8 cellular contexts compared by ENCODE assay signal in genomic region chr1:35931424-35932157, GRCh38. TPM values are rescaled to one million over a fixed set of nuclear protein-coding genes. Genes with fewer than 3 reads are reported as not detected.
DNase-seq lines count a peak whose midpoint lies in the region; ATAC-seq and TF ChIP-seq lines count a peak whose summit lies in the region.

No MANE protein-coding gene starts in this region.

- no peaks in the 10 kb centered on the region for H3K27me3 Mint-ChIP-seq in activated CD4-positive, alpha-beta T cell treated with anti-CD3 and anti-CD28 coated beads, Interleukin-2, amount 10 ng/mL, durations not matched to agents 24 days and 14 days

- no peaks in the 10 kb centered on the region for H3K9me2 ChIP-seq in OCI-LY7 (ENCODE audit: insufficient read depth, low read length)

- WGBS in mesenchymal stem cell = under 1% methylated on average over 30 of the region's 30 CpGs

- H3K4me1 ChIP-seq in OCI-LY7 (ENCODE audit: insufficient read depth, low read length, poor library complexity, severe bottlenecking) (peaks cover 46% of the 10 kb centered on the region), mesenchymal stem cell (ENCODE audit: control insufficient read depth, insufficient read depth, low read depth, low read length) (peaks cover 5% of the 10 kb centered on the region)

- H3K4me2 ChIP-seq in OCI-LY7 (ENCODE audit: low read length) (peak overlapping the region; percentile 88), mesenchymal stem cell (ENCODE audit: low read length, poor library complexity, severe bottlenecking) (peak overlapping the region; percentile 93)

- H3K14ac ChIP-seq in mesenchymal stem cell (ENCODE audit: low read length in 2 of 2) = peak overlapping the region; percentile 4 to 30

- TF ChIP-seq CTCF in OCI-LY7 (conservative IDR thresholded peaks at IDR 0.05; ENCODE audit: low read length) (no peak), dorsolateral prefrontal cortex (IDR thresholded peaks at IDR 0.05 in 54 of 56, conservative IDR thresholded peaks at IDR 0.05 in 2 of 56; ENCODE audit: low read depth in 1 of 56, partially characterized antibody in 56 of 56) (peak in 1 of 56 donors; percentile 2)

- H3K9ac ChIP-seq in mesenchymal stem cell (ENCODE audit: low read length) = peak overlapping the region; percentile 97

- peak overlapping the region; percentile 99 for H4K8ac ChIP-seq in mesenchymal stem cell (ENCODE audit: low read length)

- BruUV-seq in OCI-LY7 (replicated peaks; lab: Mats Ljungman, UMichigan) = no TSS peak

- POLR2A ChIA-PET in OCI-LY7 (lab: Charles Lee) = interaction anchor here (0.7 to 1.2 kb wide), 5 partner anchors 11 to 292 kb away, joined by 3 to 9 read pairs (median 4); partner anchors contain the start of gene THRAP3

- H3K36me3 ChIP-seq in OCI-LY7 (ENCODE audit: insufficient read depth, low read length) (no peaks in the 10 kb centered on the region), mesenchymal stem cell (ENCODE audit: control insufficient read depth in 1 of 2, insufficient read depth in 2 of 2, low read depth in 1 of 2, low read length in 2 of 2) (no peaks in the 10 kb centered on the region)

- H3K9me3 ChIP-seq in OCI-LY7 (ENCODE audit: low read length) = no peaks in the 10 kb centered on the region
- H3K9me3 ChIP-seq in mesenchymal stem cell (ENCODE audit: control insufficient read depth, low read length) = no peaks in the 10 kb centered on the region

- H2BK12ac ChIP-seq in mesenchymal stem cell (ENCODE audit: low read length in 2 of 2) = peak overlapping the region in 1 of 2 experiments; percentile 89

- H3K79me1 ChIP-seq in mesenchymal stem cell (replicated peaks; ENCODE audit: low read length, poor library complexity, severe bottlenecking) = peaks cover 4% of the 10 kb centered on the region

- H3K27me3 ChIP-seq in dorsolateral prefrontal cortex (no peaks in the 10 kb centered on the region), mesenchymal stem cell (ENCODE audit: control insufficient read depth in 1 of 2, insufficient read depth in 1 of 2, low read length in 2 of 2) (no peaks in the 10 kb centered on the region)

- H2BK120ac ChIP-seq in mesenchymal stem cell (ENCODE audit: low read depth, low read length) = peak overlapping the region; percentile 96

- no peak overlapping the region for H2AK5ac ChIP-seq in mesenchymal stem cell (ENCODE audit: low read length, severe bottlenecking)

- H3K23ac ChIP-seq in mesenchymal stem cell (ENCODE audit: low read length in 2 of 2) = peak overlapping the region in 1 of 2 experiments; percentile 99

- H3K4me3 Mint-ChIP-seq in activated CD4-positive, alpha-beta T cell treated with anti-CD3 and anti-CD28 coated beads, Interleukin-2, amount 10 ng/mL, durations not matched to agents 24 days and 14 days = peak overlapping the region; percentile 94

- peaks cover 5% of the 10 kb centered on the region; the same call in 1 of the 2 replicates for H4K20me1 ChIP-seq in OCI-LY7 (ENCODE audit: insufficient read depth, low read length)

- peak; percentile 42 for ATAC-seq in HG02943 (IDR thresholded peaks at IDR 0.05; ENCODE audit: low read depth, unreplicated experiment)

- H2BK15ac ChIP-seq in mesenchymal stem cell (ENCODE audit: low read depth, poor library complexity, severe bottlenecking) = peak overlapping the region; percentile 23

- H2AFZ ChIP-seq in OCI-LY7 (ENCODE audit: low read length) (peak overlapping the region; percentile 71), mesenchymal stem cell (ENCODE audit: low read depth, low read length) (peak overlapping the region; percentile 66)

- intact Hi-C loops in activated CD4-positive, alpha-beta T cell treated with anti-CD3 and anti-CD28 coated beads, Interleukin-2, amount 10 ng/mL, durations not matched to agents 24 days and 14 days (cut with micrococcal nuclease) = loop anchor here (1.0 to 2.0 kb wide), 5 partner anchors 11 to 218 kb away; partner anchors contain the start of genes ADPRS, AGO1 and TRAPPC3
- intact Hi-C loops in OCI-LY7 (cut with micrococcal nuclease; ENCODE audit: unreplicated experiment) = loop anchor here (2.0 to 10.0 kb wide), 2 partner anchors 157 to 453 kb away; partner anchors contain the start of genes ADPRS and STK40
- intact Hi-C loops in dorsolateral prefrontal cortex (cut with DNase I) = loop anchor here (2.0 to 10.0 kb wide), 4 partner anchors 49 to 156 kb away; partner anchors contain the start of genes ADPRS (in 2 of the 2), AGO1 (in 2 of the 2) and TEKT2 (in 1 of the 2)

- peak overlapping the region; percentile 92 for H4K91ac ChIP-seq in mesenchymal stem cell (ENCODE audit: low read length)

- H3K18ac ChIP-seq in mesenchymal stem cell (ENCODE audit: low read depth in 1 of 2, low read length in 2 of 2) = peak overlapping the region; percentile 70 to 99

- H3K4ac ChIP-seq in mesenchymal stem cell (ENCODE audit: low read depth in 1 of 2, low read length in 2 of 2) = peak overlapping the region; percentile 91 to 96

- no peak overlapping the region for H2BK5ac ChIP-seq in mesenchymal stem cell (ENCODE audit: low read depth, low read length, poor library complexity, severe bottlenecking)

- H3K79me2 ChIP-seq in OCI-LY7 (ENCODE audit: insufficient read depth, low read depth, low read length) = peaks cover 59% of the 10 kb centered on the region

- H3K27ac Mint-ChIP-seq in activated CD4-positive, alpha-beta T cell treated with anti-CD3 and anti-CD28 coated beads, Interleukin-2, amount 10 ng/mL, durations not matched to agents 24 days and 14 days = peak overlapping the region; percentile 94

- no peaks in the 10 kb centered on the region for H3K9me3 Mint-ChIP-seq in activated CD4-positive, alpha-beta T cell treated with anti-CD3 and anti-CD28 coated beads, Interleukin-2, amount 10 ng/mL, durations not matched to agents 24 days and 14 days

- H3K27ac ChIP-seq in OCI-LY7 (ENCODE audit: low read depth, low read length, poor library complexity, severe bottlenecking) = peak overlapping the region; percentile 83
- peak overlapping the region in 58 of 59 donors; percentile 71 to 99 (median 96) for H3K27ac ChIP-seq in dorsolateral prefrontal cortex
- H3K27ac ChIP-seq in mesenchymal stem cell (ENCODE audit: low read length, poor library complexity, severe bottlenecking) = no peak overlapping the region

- H3K36me3 Mint-ChIP-seq in activated CD4-positive, alpha-beta T cell treated with anti-CD3 and anti-CD28 coated beads, Interleukin-2, amount 10 ng/mL, durations not matched to agents 24 days and 14 days (ENCODE audit: low read depth) = peaks cover 2% of the 10 kb centered on the region

- H3K4me1 Mint-ChIP-seq in activated CD4-positive, alpha-beta T cell treated with anti-CD3 and anti-CD28 coated beads, Interleukin-2, amount 10 ng/mL, durations not matched to agents 24 days and 14 days = peaks cover 22% of the 10 kb centered on the region

- DNase-seq in activated CD4-positive, alpha-beta T cell treated with anti-CD3 and anti-CD28 coated beads, Interleukin-2, amount 10 ng/mL, durations not matched to agents 24 days and 14 days = no peak
- DNase-seq in activated CD4-positive, alpha-beta T cell treated with anti-CD3 and anti-CD28 coated beads for 48 hours = no peak
- no peak for DNase-seq in OCI-LY7 (ENCODE audit: low spot score)
- DNase-seq in dorsolateral prefrontal cortex = peak in 2 of 10 donors; percentile 17 to 34
- peak; percentile 37 for DNase-seq in mesenchymal stem cell
- no peak for DNase-seq in NCI-H2171 (lab: John Stamatoyannopoulos, UW)
- DNase-seq in NOMO-1 treated with dmso at 0.1 percent for 144 hours (lab: John Stamatoyannopoulos, UW; ENCODE audit: unreplicated experiment) = no peak

- H3K4me3 ChIP-seq in OCI-LY7 (ENCODE audit: low read depth, low read length, poor library complexity, severe bottlenecking) (peak overlapping the region; percentile 93), dorsolateral prefrontal cortex (peak overlapping the region; percentile 64 to 99 (median 92)), mesenchymal stem cell (ENCODE audit: insufficient read depth in 1 of 2, low read depth in 1 of 2, low read length in 2 of 2) (peak overlapping the region; percentile 91 to 97)

- CTCF ChIA-PET in OCI-LY7 (lab: Charles Lee; ENCODE audit: unreplicated experiment) = no interaction called here

RNA-seq across cellular contexts. Expression of gene AGO3, which starts 0.7 kb away (rescaled TPM):
- 25.9 and 32.1 TPM in 2 replicates for total RNA-seq in activated CD4-positive, alpha-beta T cell treated with anti-CD3 and anti-CD28 coated beads, Interleukin-2, amount 10 ng/mL, durations not matched to agents 24 days and 14 days
- total RNA-seq in OCI-LY7 (2014; rRNA removed; shearing (Covaris generic)) = 22.5 and 25.1 TPM in 2 replicates
- total RNA-seq in OCI-LY7 (2022) (38.4 and 42.0 TPM in 2 replicates), dorsolateral prefrontal cortex (10 to 100 TPM; 29.2 to 63.9 (median 43.8) TPM)
- polyA plus RNA-seq in mesenchymal stem cell (2013, experiment 1 of 2) = 11.9 TPM
- polyA plus RNA-seq in mesenchymal stem cell (2013, experiment 2 of 2) = 12.2 TPM

RNA-seq across cellular contexts. Expression of gene AGO1, which starts 48.6 kb away (rescaled TPM):
- 38.6 and 39.1 TPM in 2 replicates for total RNA-seq in activated CD4-positive, alpha-beta T cell treated with anti-CD3 and anti-CD28 coated beads, Interleukin-2, amount 10 ng/mL, durations not matched to agents 24 days and 14 days
- 5.8 and 8.1 TPM in 2 replicates for total RNA-seq in OCI-LY7 (2014; rRNA removed; shearing (Covaris generic))
- total RNA-seq in OCI-LY7 (2022) (20.6 and 20.9 TPM in 2 replicates), dorsolateral prefrontal cortex (10 to 100 TPM; 37.9 to 56.3 (median 44.8) TPM)
- 9.2 TPM for polyA plus RNA-seq in mesenchymal stem cell (2013, experiment 1 of 2)
- polyA plus RNA-seq in mesenchymal stem cell (2013, experiment 2 of 2) = 9.3 TPM
